ENCODE assay signal across 8 cellular contexts in genomic region chr17:82273327-82274133, GRCh38. TPM values are rescaled to one million over a fixed set of nuclear protein-coding genes. Genes with fewer than 3 reads are reported as not detected.
DNase-seq lines count a peak whose midpoint lies in the region; ATAC-seq and TF ChIP-seq lines count a peak whose summit lies in the region.

Gene CSNK1D, minus strand, starts transcription at chr17:82273700. Its CDS starts 319 bp downstream, at chr17:82273381.

- TF ChIP-seq EP300 in suprapubic skin (IDR thresholded peaks at IDR 0.05), result no peak

- no peaks in the 10 kb centered on the region for H3K9me3 Mint-ChIP-seq in activated naive CD4-positive, alpha-beta T cell treated with anti-CD3 and anti-CD28 coated beads, Interleukin-2, amount 50 U/mL, for 24 hours

- H3K36me3 ChIP-seq in suprapubic skin, result peaks cover 13% of the 10 kb centered on the region

- TF ChIP-seq POLR2A in suprapubic skin (IDR thresholded peaks at IDR 0.05), result peak in 1 of 2 donors; percentile 86

- H3K4me3 ChIP-seq in HFF-Myc (replicated peaks; ENCODE audit: low read depth, low read length) (peak within 1 kb of the TSS; percentile 61), suprapubic skin (peak within 1 kb of the TSS; percentile 94)

- peak within 1 kb of the TSS; percentile 99 for H3K27ac Mint-ChIP-seq in activated naive CD4-positive, alpha-beta T cell treated with anti-CD3 and anti-CD28 coated beads, Interleukin-2, amount 50 U/mL, for 24 hours

- TF ChIP-seq CTCF in HFF-Myc (IDR thresholded peaks at IDR 0.05; ENCODE audit: low read depth, low read length, missing control alignments), result no peak
- TF ChIP-seq CTCF in omental fat pad (IDR thresholded peaks at IDR 0.05), result no peak
- TF ChIP-seq CTCF in suprapubic skin (IDR thresholded peaks at IDR 0.05), result no peak

- no peaks in the 10 kb centered on the region for H3K27me3 ChIP-seq in suprapubic skin

- peaks cover 51% of the 10 kb centered on the region for H3K4me1 ChIP-seq in suprapubic skin

- no peaks in the 10 kb centered on the region for H3K27me3 Mint-ChIP-seq in activated naive CD4-positive, alpha-beta T cell treated with anti-CD3 and anti-CD28 coated beads, Interleukin-2, amount 50 U/mL, for 24 hours

- peak within 1 kb of the TSS; percentile 94 for H3K4me3 Mint-ChIP-seq in activated naive CD4-positive, alpha-beta T cell treated with anti-CD3 and anti-CD28 coated beads, Interleukin-2, amount 50 U/mL, for 24 hours

- H3K27ac ChIP-seq in suprapubic skin, result peak within 1 kb of the TSS; percentile 99

- H3K36me3 Mint-ChIP-seq in activated naive CD4-positive, alpha-beta T cell treated with anti-CD3 and anti-CD28 coated beads, Interleukin-2, amount 50 U/mL, for 24 hours, result peaks cover 4% of the 10 kb centered on the region

- DNase-seq in GF-D8 (lab: John Stamatoyannopoulos, UW) (peak; percentile 36), HFF-Myc (ENCODE audit: extremely low read depth, low read depth) (no peak), NCI-H1092 treated with DMSO at 0.1 percent for 48 hours (lab: John Stamatoyannopoulos, UW) (peak; percentile 87), SKM-1 treated with dmso at 0.1 percent for 144 hours (lab: John Stamatoyannopoulos, UW; ENCODE audit: unreplicated experiment) (peak; percentile 84), glomerular endothelial cell (ENCODE audit: extremely low read depth, low read depth, low spot score) (no peak), omental fat pad (ENCODE audit: low spot score) (peak; percentile 85), suprapubic skin (ENCODE audit: low spot score in 2 of 2) (peak; percentile 95 to 96)

- peak; percentile 77 for ATAC-seq in omental fat pad (ENCODE audit: low FRiP score)

- peaks cover 39% of the 10 kb centered on the region for H3K4me1 Mint-ChIP-seq in activated naive CD4-positive, alpha-beta T cell treated with anti-CD3 and anti-CD28 coated beads, Interleukin-2, amount 50 U/mL, for 24 hours

- 4% methylated on average over 45 of the region's 80 CpGs for whole genome bisulfite sequencing in suprapubic skin

- no peaks in the 10 kb centered on the region for H3K9me3 ChIP-seq in suprapubic skin

RNA-seq across cellular contexts. Expression of gene CSNK1D, which starts in this region (rescaled TPM):
- 84.6 and 88.0 TPM in 2 replicates for total RNA-seq in glomerular endothelial cell
- 100 to 1,000 TPM in 2 of 4 donors, 10 to 100 TPM in 2; 54.7 to 117 (median 98.4) TPM for total RNA-seq in omental fat pad
- 100 to 1,000 TPM in 1 of 4 donors, 10 to 100 TPM in 3; 52.3 to 142 (median 58.8) TPM for total RNA-seq in suprapubic skin

Comparison
In these comparisons a context has a peak if more than half of its experiments do, and no peak if none do; other contexts are left out.
1. DNase-seq: peak in GF-D8 (single experiment), NCI-H1092 treated with DMSO at 0.1 percent for 48 hours (single experiment), SKM-1 treated with dmso at 0.1 percent for 144 hours (single experiment), omental fat pad (single experiment) and suprapubic skin (2 of 2); none in HFF-Myc (single experiment) and glomerular endothelial cell (single experiment).